ENCODE assay signal across 21 cellular contexts in genomic region chr2:152437276-152437879, GRCh38.
"Had no signal": no experiment of that assay in that cellular context is flagged by ENCODE, and none has a peak within 500 bp of the region (broad histone marks: within the 10 kb centered on the region; RNA-seq: fewer than 3 reads in every experiment).

No MANE protein-coding gene starts in this region.

- ATAC-seq: activated CD4-positive, alpha-beta T cell treated with anti-CD3 and anti-CD28 coated beads for 36 hours; activated T-cell treated with anti-CD3 and anti-CD28 coated beads, Interleukin-2, amount 50 U/mL, for 4 hours; naive thymus-derived CD4-positive, alpha-beta T cell; T-helper 17 cell had no signal

- H3K27me3 ChIP-seq: adrenal gland, spleen, transverse colon, vagina had no signal

- DNase-seq: activated B cell treated with CpG ODN at 0.5 μM for 24 hours; activated CD4-positive, alpha-beta T cell treated with anti-CD3 and anti-CD28 coated beads for 36 hours; activated CD4-positive, alpha-beta T cell treated with anti-CD3 and anti-CD28 coated beads, Interleukin-2, amount 50 U/mL, for 48 hours; activated CD8-positive, alpha-beta memory T cell treated with anti-CD3 and anti-CD28 coated beads, Interleukin-2, amount 50 U/mL, for 48 hours; activated naive CD4-positive, alpha-beta T cell; activated T-cell treated with anti-CD3 and anti-CD28 coated beads, Interleukin-2, amount 50 U/mL, for 4 hours; adrenal gland; effector CD8-positive, alpha-beta T cell; foreskin melanocyte; hippocampal formation; kidney glomerular epithelial cell; left ventricle myocardium inferior; naive thymus-derived CD4-positive, alpha-beta T cell; retina; spleen; stimulated activated CD4-positive, alpha-beta T cell treated with anti-CD3 and anti-CD28 coated beads, Interleukin-4, amount 100 ng/mL, for 1 hour; stimulated activated naive CD4-positive, alpha-beta T cell; T-helper 17 cell; transverse colon had no signal

- H3K36me3 ChIP-seq: adrenal gland, left ventricle myocardium inferior, spleen, transverse colon, vagina had no signal

- H3K9me3 ChIP-seq: adrenal gland, left ventricle myocardium inferior, spleen, transverse colon, vagina had no signal

- FAIRE-seq: astrocyte had no signal

- H3K27ac ChIP-seq: adrenal gland, left ventricle myocardium inferior, spleen, transverse colon, vagina had no signal

- H3K4me3 ChIP-seq: adrenal gland, left ventricle myocardium inferior, spleen, transverse colon, vagina had no signal
